8 cellular contexts compared by ENCODE assay signal in genomic region chr2:119011162-119011909, GRCh38.
DNase-seq lines count a peak whose midpoint lies in the region; ATAC-seq and TF ChIP-seq lines count a peak whose summit lies in the region.

No MANE protein-coding gene starts in this region.

- no peaks in the 10 kb centered on the region for H4K20me1 ChIP-seq in GM23248 (ENCODE audit: insufficient read depth)

- H3K36me3 ChIP-seq in GM23248 (ENCODE audit: low read depth) (no peaks in the 10 kb centered on the region), mesendoderm (ENCODE audit: control insufficient read depth, insufficient read depth, low read length) (no peaks in the 10 kb centered on the region)

- no peak for ATAC-seq in GM18873 (IDR thresholded peaks at IDR 0.05; ENCODE audit: low FRiP score, unreplicated experiment)

- no peak overlapping the region for H2BK5ac ChIP-seq in mesendoderm (ENCODE audit: low read length)

- H3K79me2 ChIP-seq in GM23248 (ENCODE audit: insufficient read depth) (no peaks in the 10 kb centered on the region), mesendoderm (ENCODE audit: control insufficient read depth, insufficient read depth, low read length) (no peaks in the 10 kb centered on the region)

- H3K23ac ChIP-seq in mesendoderm (ENCODE audit: low read length): no peak overlapping the region

- no peaks in the 10 kb centered on the region for H3F3A ChIP-seq in GM23248 (ENCODE audit: insufficient read depth)

- no peaks in the 10 kb centered on the region for H3K9me3 Mint-ChIP-seq in endothelial cell (ENCODE audit: unreplicated experiment)

- H3K9me3 ChIP-seq in GM23248 (ENCODE audit: low read depth): no peaks in the 10 kb centered on the region

- no peak overlapping the region for H3K9ac ChIP-seq in GM23248
- H3K9ac ChIP-seq in mesendoderm (ENCODE audit: low read length): peak overlapping the region; percentile 29

- H3K27me3 ChIP-seq in GM23248 (replicated peaks; ENCODE audit: insufficient read depth): peaks cover 62% of the 10 kb centered on the region
- H3K27me3 ChIP-seq in mesendoderm (ENCODE audit: insufficient read depth, low read length, poor library complexity): no peaks in the 10 kb centered on the region

- peak; percentile 47 for DNase-seq in COLO668 (lab: John Stamatoyannopoulos, UW; ENCODE audit: unreplicated experiment)
- peak; percentile 78 for DNase-seq in GM23248
- peak; percentile 34 for DNase-seq in NCI-H774 (lab: John Stamatoyannopoulos, UW)
- DNase-seq in endothelial cell (ENCODE audit: low spot score): peak; percentile 86
- peak; percentile 63 for DNase-seq in mesendoderm
- DNase-seq in activated CD4-positive, CD25-positive, alpha-beta regulatory T cell (lab: John Stamatoyannopoulos, UW): no peak
- DNase-seq in activated CD4-positive, alpha-beta T cell treated with anti-CD3 and anti-CD28 coated beads for 4 hours: no peak

- H3K56ac ChIP-seq in mesendoderm (ENCODE audit: low read length): peak overlapping the region; percentile 67

- H2BK15ac ChIP-seq in mesendoderm (replicated peaks; ENCODE audit: low read depth): no peak overlapping the region

- peak; percentile 51 for TF ChIP-seq CTCF in endothelial cell (IDR thresholded peaks at IDR 0.05; ENCODE audit: unreplicated experiment)

- H2AFZ ChIP-seq in GM23248: no peak overlapping the region

- peaks cover 8% of the 10 kb centered on the region for H3K27me3 Mint-ChIP-seq in endothelial cell (ENCODE audit: unreplicated experiment)

- no peak overlapping the region for H2AK5ac ChIP-seq in mesendoderm (ENCODE audit: low read length)

- H4K5ac ChIP-seq in mesendoderm (ENCODE audit: low read length): no peak overlapping the region

- H3K4me1 Mint-ChIP-seq in endothelial cell (ENCODE audit: unreplicated experiment): no peaks in the 10 kb centered on the region

- H3K4me2 ChIP-seq in GM23248 (ENCODE audit: unreplicated experiment): peak overlapping the region; percentile 59
- peak overlapping the region; percentile 42 for H3K4me2 ChIP-seq in mesendoderm (ENCODE audit: low read length)

- no peak overlapping the region for H3K18ac ChIP-seq in mesendoderm (ENCODE audit: low read length)

- H2BK120ac ChIP-seq in mesendoderm (ENCODE audit: low read depth, low read length): no peak overlapping the region

- H3K4me3 Mint-ChIP-seq in endothelial cell (ENCODE audit: unreplicated experiment): no peak overlapping the region

- peaks cover 3% of the 10 kb centered on the region for H3K36me3 Mint-ChIP-seq in endothelial cell (ENCODE audit: low read depth, unreplicated experiment)

- H3K9me2 ChIP-seq in GM23248 (ENCODE audit: insufficient read depth): no peaks in the 10 kb centered on the region

- H4K8ac ChIP-seq in mesendoderm (ENCODE audit: low read depth, low read length): no peak overlapping the region

- H3K4me1 ChIP-seq in GM23248 (ENCODE audit: insufficient read depth) (no peaks in the 10 kb centered on the region), mesendoderm (ENCODE audit: control insufficient read depth, low read depth, low read length) (no peaks in the 10 kb centered on the region)

- in situ Hi-C loops in GM23248 (cut with MboI): no loop called here

- H3K27ac ChIP-seq in GM23248 (no peak overlapping the region), mesendoderm (ENCODE audit: low read depth, low read length) (no peak overlapping the region)

- WGBS in GM23248 (ENCODE audit: low coverage in 1 of 2, low lambda C conversion rate in 2 of 2, missing lambda C conversion rate in 2 of 2), 2 experiments: 9% methylated on average over 32 to 33 of the region's 38 CpGs
- WGBS in mesendoderm (ENCODE audit: extremely low coverage, insufficient coverage, low lambda C conversion rate): no CpG with 5 or more reads among the region's 38 CpGs

- no peak overlapping the region for H3K27ac Mint-ChIP-seq in endothelial cell (ENCODE audit: unreplicated experiment)

- no peak overlapping the region for H3K4ac ChIP-seq in mesendoderm (ENCODE audit: low read depth, low read length)

- no peaks in the 10 kb centered on the region for H3K79me1 ChIP-seq in mesendoderm (ENCODE audit: low read length)

- H3K4me3 ChIP-seq in GM23248 (no peak overlapping the region), mesendoderm (ENCODE audit: low read length) (no peak overlapping the region)

Comparison
In these comparisons a context has a peak if more than half of its experiments do, and no peak if none do; other contexts are left out.
1. DNase-seq: peak in COLO668 (single experiment), GM23248 (single experiment), NCI-H774 (single experiment), endothelial cell (single experiment) and mesendoderm (single experiment); none in activated CD4-positive, CD25-positive, alpha-beta regulatory T cell (0 of 4) and activated CD4-positive, alpha-beta T cell treated with anti-CD3 and anti-CD28 coated beads for 4 hours (0 of 2).